In the genomic region with DNA sequence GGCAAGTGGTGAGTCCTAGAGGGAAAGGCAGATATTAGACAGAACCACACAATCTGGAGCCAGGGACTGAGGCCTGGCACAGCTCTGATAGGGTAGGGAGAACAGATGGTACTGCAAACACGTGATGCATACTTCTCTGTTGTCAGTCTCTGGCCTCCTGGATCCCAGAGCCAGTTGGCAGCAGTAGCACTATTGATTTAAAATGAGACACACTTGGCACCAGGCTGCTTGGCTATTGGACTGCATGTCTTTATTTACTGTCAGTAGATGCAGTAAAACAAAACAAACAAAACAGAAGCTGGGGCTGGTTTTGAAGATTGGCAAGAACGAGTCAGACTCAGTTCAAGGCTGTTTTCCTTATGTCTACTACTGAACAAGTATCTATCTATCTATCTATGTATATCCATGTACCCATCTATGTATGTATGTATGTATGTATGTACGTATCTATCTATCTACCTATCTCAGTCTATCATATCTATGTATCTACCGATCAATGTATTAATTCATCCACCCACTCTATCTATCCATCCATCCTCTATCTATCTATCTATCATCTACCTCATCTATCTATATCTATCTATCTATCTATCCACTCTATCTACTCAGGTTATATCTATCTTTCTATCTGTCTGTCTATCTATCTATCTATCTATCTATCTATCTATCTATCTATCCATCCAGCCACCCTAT, we compare ENCODE assay signal across 20 cellular contexts. TPM values are rescaled to one million over a fixed set of nuclear protein-coding genes. Genes with fewer than 3 reads are reported as not detected.
DNase-seq lines count a peak whose midpoint lies in the region; ATAC-seq, FAIRE-seq and TF ChIP-seq lines count a peak whose summit lies in the region.
"Had no signal": no experiment of that assay in that cellular context is flagged by ENCODE, and none has a peak within 500 bp of the region (broad histone marks: within the 10 kb centered on the region; RNA-seq: fewer than 3 reads in every experiment).

No MANE protein-coding gene starts in this region.

- H3K9me3 ChIP-seq in K562 (replicated peaks; ENCODE audit: control insufficient read depth, insufficient read depth, low read depth, low read length) (peaks cover 4% of the 10 kb centered on the region; the same call in 1 of the 2 replicates), mucosa of descending colon (no peaks in the 10 kb centered on the region), tibial artery (no peaks in the 10 kb centered on the region)
- H3K9me3 ChIP-seq: gastrocnemius medialis, left ventricle myocardium inferior, SJCRH30, vagina had no signal

- H3K36me3 ChIP-seq in K562 (ENCODE audit: control insufficient read depth, insufficient read depth, low read length): no peaks in the 10 kb centered on the region
- H3K36me3 ChIP-seq in mucosa of descending colon (ENCODE audit: low read depth): no peaks in the 10 kb centered on the region
- H3K36me3 ChIP-seq in tibial artery: no peaks in the 10 kb centered on the region
- H3K36me3 ChIP-seq: gastrocnemius medialis, left ventricle myocardium inferior, SJCRH30, vagina had no signal

- H2AFZ ChIP-seq in K562 (ENCODE audit: low read depth, low read length): no peak overlapping the region

- H3K27ac ChIP-seq in K562 (ENCODE audit: extremely low read depth, low read depth, low read length) (no peak overlapping the region), tibial artery (no peak overlapping the region)
- H3K27ac ChIP-seq: gastrocnemius medialis, left ventricle myocardium inferior, SJCRH30, vagina had no signal

- no peaks in the 10 kb centered on the region for H4K20me1 ChIP-seq in K562 (replicated peaks; ENCODE audit: control insufficient read depth, insufficient read depth, low read length)

- intact Hi-C loops in K562 (cut with micrococcal nuclease) (no loop called here), mucosa of descending colon (cut with DNase I, micrococcal nuclease) (no loop called here), tibial artery (cut with DNase I; ENCODE audit: low total_unique reads) (no loop called here)

- POLR2A ChIA-PET in K562 (lab: Yijun Ruan, JAX): no interaction called here

- FAIRE-seq in K562 (lab: Jason Lieb, UNC): no peak

- ATAC-seq in K562: no peak
- ATAC-seq in mucosa of descending colon: peak; percentile 77
- ATAC-seq in GM18861 (IDR thresholded peaks at IDR 0.05; ENCODE audit: unreplicated experiment): no peak
- ATAC-seq in GM18520 (IDR thresholded peaks at IDR 0.05; ENCODE audit: unreplicated experiment): no peak
- ATAC-seq: activated CD4-positive, CD25-positive, alpha-beta regulatory T cell treated with anti-CD3 and anti-CD28 coated beads, Interleukin-2, amount 50 U/mL, for 24 hours; gastrocnemius medialis had no signal

- no TSS peak for BruUV-seq in K562 (replicated peaks; lab: Mats Ljungman, UMichigan)

- no peaks in the 10 kb centered on the region for H3K79me2 ChIP-seq in K562 (ENCODE audit: control insufficient read depth, insufficient read depth, low read length)

- TF ChIP-seq EP300 in K562 (IDR thresholded peaks at IDR 0.05; ENCODE audit: low read length): no peak

- WGBS in K562 (ENCODE audit: insufficient coverage, low coverage, missing lambda C conversion rate): 16% methylated on average over 4 of the region's 4 CpGs

- no peak overlapping the region for H3K9ac ChIP-seq in K562 (ENCODE audit: insufficient read depth in 1 of 2, low read depth in 2 of 2, low read length in 2 of 2)

- H3K4me2 ChIP-seq in K562 (ENCODE audit: insufficient read depth, low read length): no peak overlapping the region

- TF ChIP-seq CTCF in K562 (IDR thresholded peaks at IDR 0.05 in 2 of 3, conservative IDR thresholded peaks at IDR 0.05 in 1 of 3; ENCODE audit: insufficient read depth in 2 of 3, low read depth in 1 of 3, low read length in 3 of 3): no peak
- TF ChIP-seq CTCF in mucosa of descending colon (IDR thresholded peaks at IDR 0.05): no peak
- TF ChIP-seq CTCF in tibial artery (IDR thresholded peaks at IDR 0.05): no peak

- TF ChIP-seq POLR2A in K562 (conservative IDR thresholded peaks at IDR 0.05): no peak

- H3K4me3 ChIP-seq in K562 (no peak overlapping the region), mucosa of descending colon (no peak overlapping the region), tibial artery (no peak overlapping the region)
- H3K4me3 ChIP-seq: gastrocnemius medialis, left ventricle myocardium inferior, SJCRH30, vagina had no signal

- no peak for TF ChIP-seq RAD21 in K562 (CRISPR knock-in tag; conservative IDR thresholded peaks at IDR 0.05 in 1 of 2, IDR thresholded peaks at IDR 0.05 in 1 of 2)

- H3K4me1 ChIP-seq in K562 (replicated peaks in 1 of 2; ENCODE audit: control insufficient read depth in 2 of 2, insufficient read depth in 2 of 2, low read length in 2 of 2) (no peaks in the 10 kb centered on the region), mucosa of descending colon (ENCODE audit: low read depth) (peaks cover 2% of the 10 kb centered on the region), tibial artery (no peaks in the 10 kb centered on the region)
- H3K4me1 ChIP-seq: gastrocnemius medialis, left ventricle myocardium inferior, SJCRH30, vagina had no signal

- peak; percentile 37 for DNase-seq in D341Med (ENCODE audit: low spot score)
- peak; percentile 92 for DNase-seq in NCI-H2029 (lab: John Stamatoyannopoulos, UW)
- no peak for DNase-seq in K562 (ENCODE audit: extremely low read depth in 1 of 4, low spot score in 3 of 4)
- DNase-seq in mucosa of descending colon: peak in 1 of 3 donors; percentile 29
- DNase-seq in tibial artery: no peak
- no peak for DNase-seq in COLO668 (lab: John Stamatoyannopoulos, UW; ENCODE audit: unreplicated experiment)
- DNase-seq: activated naive CD8-positive, alpha-beta T cell treated with anti-CD3 and anti-CD28 coated beads for 36 hours; gastrocnemius medialis; left ventricle myocardium inferior; NCI-H146; NCI-H510A; SJCRH30; stimulated activated CD4-positive, alpha-beta T cell treated with anti-CD3 and anti-CD28 coated beads, Interleukin-2, amount 100 ng/mL, for 48 hours had no signal

- H3K27me3 ChIP-seq in K562 (ENCODE audit: control insufficient read depth in 2 of 2, insufficient read depth in 2 of 2, low read length in 2 of 2) (no peaks in the 10 kb centered on the region), tibial artery (no peaks in the 10 kb centered on the region)
- H3K27me3 ChIP-seq: gastrocnemius medialis, SJCRH30, vagina had no signal

- no peaks in the 10 kb centered on the region for H3K9me1 ChIP-seq in K562 (ENCODE audit: control insufficient read depth, insufficient read depth, low read length)

- CTCF ChIA-PET in K562 (lab: Yijun Ruan, JAX; ENCODE audit: low intra/inter-chr PET ratio): no interaction called here

- in situ Hi-C loops in K562 (cut with MboI): no loop called here

TF ChIP-seq in K562, 482 proteins besides CTCF, POLR2A, EP300 and RAD21 (continues in another document):
- TF ChIP-seq DACH1 (IDR thresholded peaks at IDR 0.05; ENCODE audit: partially characterized antibody) (peak; percentile 88), TAF9B (IDR thresholded peaks at IDR 0.05; ENCODE audit: partially characterized antibody) (no peak), TCF7 (IDR thresholded peaks at IDR 0.05; ENCODE audit: borderline replicate concordance) (no peak), ZNF695 (CRISPR knock-in tag; IDR thresholded peaks at IDR 0.05) (no peak), ZNF324 (CRISPR knock-in tag; IDR thresholded peaks at IDR 0.05) (no peak), ZNF174 (CRISPR knock-in tag; IDR thresholded peaks at IDR 0.05) (no peak), CREBBP (IDR thresholded peaks at IDR 0.05; ENCODE audit: low read depth, low read length) (peak; percentile 90)
- TF ChIP-seq, protein P1, sequence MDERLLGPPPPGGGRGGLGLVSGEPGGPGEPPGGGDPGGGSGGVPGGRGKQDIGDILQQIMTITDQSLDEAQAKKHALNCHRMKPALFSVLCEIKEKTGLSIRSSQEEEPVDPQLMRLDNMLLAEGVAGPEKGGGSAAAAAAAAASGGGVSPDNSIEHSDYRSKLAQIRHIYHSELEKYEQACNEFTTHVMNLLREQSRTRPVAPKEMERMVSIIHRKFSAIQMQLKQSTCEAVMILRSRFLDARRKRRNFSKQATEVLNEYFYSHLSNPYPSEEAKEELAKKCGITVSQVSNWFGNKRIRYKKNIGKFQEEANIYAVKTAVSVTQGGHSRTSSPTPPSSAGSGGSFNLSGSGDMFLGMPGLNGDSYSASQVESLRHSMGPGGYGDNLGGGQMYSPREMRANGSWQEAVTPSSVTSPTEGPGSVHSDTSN (CRISPR knock-in tag; IDR thresholded peaks at IDR 0.05; ENCODE audit: low read depth): no peak
- TF ChIP-seq, protein P1 (tag; conservative IDR thresholded peaks at IDR 0.05; ENCODE audit: low read depth): no peak

RNA-seq across cellular contexts. Expression of a gene that starts 23.4 kb away (rescaled TPM):
- not detected in 2 replicates for total RNA-seq in K562 (2011; cell fraction: chromatin; rRNA removed; ENCODE audit: low replicate concordance)
- total RNA-seq in K562 (2011; cell fraction: nucleolus; rRNA removed): not detected in 2 replicates
- total RNA-seq in K562 (2011; cell fraction: nucleoplasm; rRNA removed): 0.07 TPM in 1 of 2 replicates, not detected in the other
- total RNA-seq in K562 (2014; rRNA removed) (not detected in 2 replicates), K562 (2014; rRNA removed; fragmentation: Illumina TruSeq; extraction: Trizol) (not detected in 2 replicates), K562 (2015; rRNA removed; fragmentation: Illumina TruSeq; extraction: Trizol) (not detected in 2 replicates), K562 (2021) (0.02 TPM in 1 of 2 replicates, not detected in the other), mucosa of descending colon (10 to 100 TPM; 11.8 to 33.2 (median 25.5) TPM)
- polyA plus RNA-seq in K562 (2011; rRNA removed) (0.01 and 0.03 TPM in 2 replicates), K562 (2014; fragmentation: Illumina TruSeq; extraction: Trizol) (not detected in 2 replicates), K562 (2014; fragmentation: Nextera tagmentation; extraction: Ambion mirVana) (not detected), K562 (2014; rRNA removed) (not detected in 2 replicates)
- polyA plus RNA-seq in K562 (2011; cell fraction: cytosol; rRNA removed): 0.01 TPM in 1 of 2 replicates, not detected in the other
- 0.03 and 0.11 TPM in 2 replicates for polyA plus RNA-seq in K562 (2011; cell fraction: nucleus; rRNA removed)
- not detected in 2 replicates for polyA plus RNA-seq in K562 (2012)
- polyA minus RNA-seq in K562 (2011; rRNA and poly(A)+ RNA removed): not detected in 2 replicates
- polyA minus RNA-seq in K562 (2011; cell fraction: cytosol; rRNA and poly(A)+ RNA removed): not detected in 2 replicates
- polyA minus RNA-seq in K562 (2011; cell fraction: nucleus; rRNA and poly(A)+ RNA removed): 0.11 TPM in 1 of 2 replicates, not detected in the other
- total RNA-seq: activated CD8-positive, alpha-beta memory T cell treated with anti-CD3 and anti-CD28 coated beads for 36 hours; activated naive CD8-positive, alpha-beta T cell treated with anti-CD3 and anti-CD28 coated beads for 36 hours; left ventricle myocardium inferior; osteocyte; vagina had no signal
- polyA plus RNA-seq: AG04450 had no signal

Comparison
In these comparisons a context has a peak if more than half of its experiments do, and no peak if none do; other contexts are left out.
1. DNase-seq: peak in D341Med (single experiment) and NCI-H2029 (single experiment); none in K562 (0 of 4), tibial artery (0 of 2) and COLO668 (single experiment).
2. RNA of a gene that starts 23.4 kb away (total RNA-seq): 11.8 to 33.2 TPM in mucosa of descending colon; 0.02 to 0.07 TPM in K562; every median in the first group is over 10 times any median in the second.